Comparison of ENCODE assay signal across 16 cellular contexts in the genomic region with DNA sequence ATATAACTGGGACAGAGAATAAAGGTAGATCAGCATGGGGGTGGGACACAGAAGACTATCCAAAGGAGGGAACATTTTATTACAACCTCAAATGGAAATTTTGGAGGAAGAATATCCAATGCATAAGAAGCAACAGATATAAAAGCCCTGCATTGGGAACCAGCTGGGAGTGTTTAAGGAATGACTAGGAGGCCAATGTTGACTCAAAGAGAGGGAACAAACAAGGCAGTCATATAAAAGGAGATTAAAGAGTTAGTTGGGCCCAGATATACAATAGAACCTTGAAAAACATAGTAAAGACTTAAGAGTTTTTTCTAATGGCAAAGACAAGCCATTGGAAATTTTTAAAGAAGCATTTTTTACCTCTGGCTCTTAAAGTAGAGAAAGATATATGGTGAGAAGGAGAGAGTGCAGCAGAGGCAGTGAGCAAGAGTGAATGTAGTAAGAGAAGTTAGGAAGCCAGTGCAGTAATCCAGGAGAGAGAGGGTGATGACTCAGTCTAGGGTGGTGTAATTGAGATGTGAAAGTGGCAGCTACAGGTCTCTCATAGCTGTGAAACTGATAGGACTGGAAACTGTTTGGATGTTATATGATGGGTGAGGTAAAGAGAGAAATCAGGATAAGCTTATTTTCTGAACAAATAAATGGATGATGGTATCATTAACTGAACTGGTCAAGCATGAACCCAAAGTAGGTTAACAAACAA.
A peak's percentile ranks its signal among the peaks of the same experiment; 100 is the strongest.
DNase-seq lines count a peak whose midpoint lies in the region; ATAC-seq, FAIRE-seq and TF ChIP-seq lines count a peak whose summit lies in the region.
"Had no signal": no experiment of that assay in that cellular context is flagged by ENCODE, and none has a peak within 500 bp of the region (broad histone marks: within the 10 kb centered on the region; RNA-seq: fewer than 3 reads in every experiment).

No MANE protein-coding gene starts in this region.

- FAIRE-seq in small intestine (lab: Jason Lieb, UNC) = no peak
- FAIRE-seq in HepG2 (lab: Jason Lieb, UNC) = no peak

- no peaks in the 10 kb centered on the region for H3K36me3 Mint-ChIP-seq in osteocyte (ENCODE audit: unreplicated experiment)

- H3K79me2 ChIP-seq in HepG2 (ENCODE audit: insufficient read depth, low read length) = no peaks in the 10 kb centered on the region

- no peaks in the 10 kb centered on the region for H4K20me1 ChIP-seq in HepG2 (ENCODE audit: insufficient read depth, low read length)

- in situ Hi-C loops in HepG2 (cut with HindIII; ENCODE audit: extremely low pct_ligation_motif_present, low pct_unique_long_range_greater_than_20kb) = no loop called here

- CTCF ChIA-PET in HepG2 (lab: Yijun Ruan, JAX; ENCODE audit: low intra/inter-chr PET ratio, low total read pairs) = no interaction called here

- H3K9me3 ChIP-seq in small intestine (ENCODE audit: control insufficient read depth, low read depth) (no peaks in the 10 kb centered on the region), HepG2 (ENCODE audit: low read length) (no peaks in the 10 kb centered on the region)
- H3K9me3 ChIP-seq: SJCRH30, suprapubic skin had no signal

- no peak for TF ChIP-seq RAD21 in HepG2 (CRISPR knock-in tag; IDR thresholded peaks at IDR 0.05)

- no peak overlapping the region for H3K27ac Mint-ChIP-seq in osteocyte (ENCODE audit: unreplicated experiment)

- peaks cover 5% of the 10 kb centered on the region for H3K27me3 Mint-ChIP-seq in osteocyte (ENCODE audit: unreplicated experiment)

- DNase-seq in NCI-H2171 treated with DMSO at 0.1 percent for 48 hours (lab: John Stamatoyannopoulos, UW) (peak; percentile 9), NCI-H2171 (lab: John Stamatoyannopoulos, UW) (no peak), NCI-H82 (lab: John Stamatoyannopoulos, UW) (peak; percentile 57), small intestine (peak; percentile 42), HepG2 (ENCODE audit: low spot score) (no peak), omental fat pad (ENCODE audit: low spot score) (no peak), osteocyte (ENCODE audit: extremely low spot score, unreplicated experiment) (no peak)
- DNase-seq: activated CD4-positive, alpha-beta T cell treated with anti-CD3 and anti-CD28 coated beads for 1 hour; DND-41; foreskin melanocyte; left ventricle myocardium superior; NCI-H1048 had no signal

- H3K36me3 ChIP-seq in small intestine (ENCODE audit: control insufficient read depth in 2 of 2, insufficient read depth in 2 of 2, low read length in 2 of 2) (no peaks in the 10 kb centered on the region), HepG2 (replicated peaks in 1 of 2; ENCODE audit: control insufficient read depth in 1 of 2, insufficient read depth in 2 of 2, low read length in 2 of 2) (no peaks in the 10 kb centered on the region)
- H3K36me3 ChIP-seq: SJCRH30, suprapubic skin had no signal

- H2AFZ ChIP-seq in HepG2 (ENCODE audit: low read length) = no peak overlapping the region

- H3K4me1 ChIP-seq in small intestine (ENCODE audit: control insufficient read depth in 2 of 2, insufficient read depth in 1 of 2, low read depth in 1 of 2, low read length in 1 of 2) (no peaks in the 10 kb centered on the region), HepG2 (ENCODE audit: insufficient read depth, low read length) (no peaks in the 10 kb centered on the region)
- H3K4me1 ChIP-seq: SJCRH30, suprapubic skin had no signal

- intact Hi-C loops in HepG2 (cut with micrococcal nuclease; ENCODE audit: unreplicated experiment) = no loop called here

- no peak for TF ChIP-seq POLR2A in HepG2 (IDR thresholded peaks at IDR 0.05; ENCODE audit: insufficient read depth in 1 of 2, low read depth in 2 of 2, low read length in 2 of 2)

- no TSS peak for BruUV-seq in HepG2 (replicated peaks; lab: Mats Ljungman, UMichigan)

- H3K27ac ChIP-seq in small intestine (ENCODE audit: low read depth in 1 of 2, low read length in 1 of 2) (no peak overlapping the region), HepG2 (ENCODE audit: extremely low read length, insufficient read depth, low read length) (no peak overlapping the region)
- H3K27ac ChIP-seq: coronary artery, SJCRH30, suprapubic skin had no signal

- no peak overlapping the region for H3K9ac ChIP-seq in HepG2 (ENCODE audit: insufficient read depth, low read depth, low read length)

- H3K4me2 ChIP-seq in HepG2 (ENCODE audit: low read depth, low read length) = no peak overlapping the region

- no peak overlapping the region for H3K4me3 ChIP-seq in small intestine (ENCODE audit: low read depth in 1 of 2, low read length in 2 of 2)
- H3K4me3 ChIP-seq in HepG2 (replicated peaks in 1 of 3; ENCODE audit: insufficient read depth in 1 of 3, low read depth in 2 of 3, low read length in 3 of 3) = no peak overlapping the region
- H3K4me3 ChIP-seq: coronary artery, SJCRH30, suprapubic skin had no signal

- TF ChIP-seq EP300 in HepG2 (IDR thresholded peaks at IDR 0.05; ENCODE audit: low read depth in 2 of 2, low read length in 2 of 2) (no peak), HepG2 (CRISPR knock-in tag; IDR thresholded peaks at IDR 0.05; ENCODE audit: borderline replicate concordance) (no peak)

- H3K9me3 Mint-ChIP-seq in osteocyte (ENCODE audit: unreplicated experiment) = no peaks in the 10 kb centered on the region

- no peak for TF ChIP-seq CTCF in HepG2 (CRISPR knock-in tag; IDR thresholded peaks at IDR 0.05)
- TF ChIP-seq CTCF in omental fat pad (IDR thresholded peaks at IDR 0.05) = no peak
- no peak for TF ChIP-seq CTCF in osteocyte (IDR thresholded peaks at IDR 0.05)

- POLR2A ChIA-PET in HepG2 (lab: Yijun Ruan, JAX) = no interaction called here

- no peaks in the 10 kb centered on the region for H3K27me3 ChIP-seq in small intestine (ENCODE audit: control insufficient read depth in 2 of 2, insufficient read depth in 2 of 2, low read length in 2 of 2)
- H3K27me3 ChIP-seq in HepG2 (ENCODE audit: control insufficient read depth in 1 of 2, insufficient read depth in 2 of 2, low read length in 2 of 2) = no peaks in the 10 kb centered on the region
- H3K27me3 ChIP-seq: SJCRH30, suprapubic skin had no signal

- peak; percentile 77 for ATAC-seq in HG03469 (IDR thresholded peaks at IDR 0.05; ENCODE audit: unreplicated experiment)
- no peak for ATAC-seq in HepG2
- no peak for ATAC-seq in omental fat pad (ENCODE audit: low FRiP score)
- ATAC-seq: left ventricle myocardium superior had no signal

- H3K4me1 Mint-ChIP-seq in osteocyte (ENCODE audit: unreplicated experiment) = no peaks in the 10 kb centered on the region

- H3K4me3 Mint-ChIP-seq in osteocyte (ENCODE audit: unreplicated experiment) = no peak overlapping the region

TF ChIP-seq in HepG2, 621 proteins besides CTCF, POLR2A, EP300 and RAD21:
- TF ChIP-seq NONO (IDR thresholded peaks at IDR 0.05) (no peak), NONO (CRISPR knock-in tag; conservative IDR thresholded peaks at IDR 0.05) (no peak), ZNF510 (CRISPR knock-in tag; IDR thresholded peaks at IDR 0.05; ENCODE audit: low read depth) (no peak), HOXA9 (CRISPR knock-in tag; IDR thresholded peaks at IDR 0.05; ENCODE audit: borderline replicate concordance) (no peak)

Comparison
In these comparisons a context has a peak if more than half of its experiments do, and no peak if none do; other contexts are left out.
1. DNase-seq: peak in NCI-H2171 treated with DMSO at 0.1 percent for 48 hours (single experiment), NCI-H82 (single experiment) and small intestine (single experiment); none in NCI-H2171 (single experiment), HepG2 (single experiment), omental fat pad (single experiment) and osteocyte (single experiment).